In the genomic region with DNA sequence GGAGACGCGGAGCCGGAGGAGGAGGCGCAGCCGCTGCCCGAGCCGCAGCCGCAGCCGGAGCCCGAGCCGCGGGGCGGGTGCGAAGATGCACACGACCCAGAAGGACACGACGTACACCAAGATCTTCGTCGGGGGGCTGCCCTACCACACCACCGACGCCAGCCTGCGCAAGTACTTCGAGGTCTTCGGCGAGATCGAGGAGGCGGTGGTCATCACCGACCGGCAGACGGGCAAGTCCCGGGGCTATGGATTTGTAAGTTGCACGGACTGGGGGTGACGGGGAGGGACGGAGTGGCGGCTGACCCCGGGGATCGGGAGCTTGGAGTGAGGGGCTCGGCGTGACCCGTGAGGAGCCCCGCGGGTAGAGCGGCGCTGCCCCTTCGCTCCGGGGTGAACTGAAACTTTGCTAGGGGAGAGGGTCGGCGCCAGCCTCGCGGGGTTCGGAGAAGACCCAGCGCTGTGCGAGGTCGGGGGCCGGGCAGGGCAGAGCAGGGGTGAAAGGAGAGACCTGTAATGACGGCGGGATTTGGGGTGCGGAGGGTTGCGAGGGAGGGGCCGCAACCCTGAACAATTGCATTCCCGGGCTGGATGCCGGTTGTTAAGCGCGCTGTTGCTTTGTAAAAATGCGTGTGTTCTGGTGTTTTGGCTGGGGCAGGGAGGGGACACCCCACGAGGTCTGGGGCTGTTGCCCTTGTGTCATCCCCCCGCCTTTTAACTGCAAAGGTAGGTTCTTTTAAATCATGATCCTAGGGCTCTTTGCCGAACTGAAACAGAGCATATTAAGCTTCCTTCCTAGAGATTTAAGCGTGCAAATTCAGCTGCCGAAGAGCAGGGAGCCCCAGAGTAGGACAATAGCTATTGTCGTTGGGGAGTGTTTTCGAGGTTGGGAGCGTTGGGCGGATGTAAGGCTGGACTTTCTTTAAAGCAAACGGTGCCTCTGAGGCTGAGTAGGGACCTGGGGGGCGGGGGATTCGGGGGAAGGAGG, we compare ENCODE assay signal across 7 cellular contexts. TPM values are rescaled to one million over a fixed set of nuclear protein-coding genes. Genes with fewer than 3 reads are reported as not detected.
DNase-seq lines count a peak whose midpoint lies in the region; ATAC-seq and TF ChIP-seq lines count a peak whose summit lies in the region.

No MANE protein-coding gene starts in this region.

- H3K4me1 ChIP-seq in GM23338 (ENCODE audit: insufficient read depth) (peaks cover 12% of the 10 kb centered on the region), PC-9 (replicated peaks; ENCODE audit: insufficient read depth) (peaks cover 21% of the 10 kb centered on the region), endodermal cell (ENCODE audit: control insufficient read depth, insufficient read depth, low read length) (no peaks in the 10 kb centered on the region), muscle layer of colon (ENCODE audit: insufficient read depth, low read length) (peaks cover 23% of the 10 kb centered on the region), urinary bladder (ENCODE audit: insufficient read depth) (no peaks in the 10 kb centered on the region)

- no peak overlapping the region for H3K27ac ChIP-seq in GM23338 (ENCODE audit: low read depth)
- H3K27ac ChIP-seq in PC-9: no peak overlapping the region
- H3K27ac ChIP-seq in endodermal cell (ENCODE audit: low read depth, low read length): no peak overlapping the region
- H3K27ac ChIP-seq in muscle layer of colon (ENCODE audit: low read depth, low read length): peak overlapping the region; percentile 84
- H3K27ac ChIP-seq in urinary bladder (ENCODE audit: low read depth): peak overlapping the region; percentile 58

- H3K9me3 ChIP-seq in PC-9 (ENCODE audit: insufficient read depth, low read depth) (no peaks in the 10 kb centered on the region), endodermal cell (ENCODE audit: control insufficient read depth, low read length) (no peaks in the 10 kb centered on the region), muscle layer of colon (ENCODE audit: low read length) (no peaks in the 10 kb centered on the region)

- no peaks in the 10 kb centered on the region for H3K9me3 Mint-ChIP-seq in GM23338
- H3K9me3 Mint-ChIP-seq in endodermal cell: no peaks in the 10 kb centered on the region

- H3K9ac ChIP-seq in endodermal cell (ENCODE audit: extremely low read depth, low read length, poor library complexity, severe bottlenecking) (peak overlapping the region; percentile 93), muscle layer of colon (ENCODE audit: low read length) (peak overlapping the region; percentile 89)

- no peak overlapping the region for H3K27ac Mint-ChIP-seq in GM23338
- peak overlapping the region; percentile 91 for H3K27ac Mint-ChIP-seq in endodermal cell

- H3K36me3 Mint-ChIP-seq in GM23338 (ENCODE audit: low read depth) (no peaks in the 10 kb centered on the region), endodermal cell (ENCODE audit: low read depth) (peaks cover 25% of the 10 kb centered on the region)

- ATAC-seq in GM23338 (peak; percentile 50), HG03520 (IDR thresholded peaks at IDR 0.05; ENCODE audit: unreplicated experiment) (no peak)

- CTCF ChIA-PET in PC-9 (lab: Charles Lee): no interaction called here

- peak overlapping the region; percentile 99 for H2AFZ ChIP-seq in GM23338
- no peak overlapping the region for H2AFZ ChIP-seq in PC-9

- H3K79me2 ChIP-seq in GM23338 (replicated peaks; ENCODE audit: insufficient read depth) (no peaks in the 10 kb centered on the region), PC-9 (ENCODE audit: low read depth) (no peaks in the 10 kb centered on the region)

- intact Hi-C loops in PC-9 (cut with micrococcal nuclease; ENCODE audit: unreplicated experiment): no loop called here

- DNase-seq in GM23338 (ENCODE audit: low spot score) (peak; percentile 66), PC-9 (peak in 1 of 2 experiments; percentile 12), endodermal cell (peak; percentile 74), NCI-H2196 treated with DMSO at 0.1 percent for 48 hours (lab: John Stamatoyannopoulos, UW; ENCODE audit: unreplicated experiment) (no peak)

- no peaks in the 10 kb centered on the region for H3K36me3 ChIP-seq in GM23338 (ENCODE audit: insufficient read depth)
- no peaks in the 10 kb centered on the region for H3K36me3 ChIP-seq in PC-9 (ENCODE audit: low read depth)
- peaks cover 32% of the 10 kb centered on the region for H3K36me3 ChIP-seq in endodermal cell (ENCODE audit: control insufficient read depth, insufficient read depth, low read length)
- H3K36me3 ChIP-seq in muscle layer of colon (ENCODE audit: insufficient read depth, low read length): no peaks in the 10 kb centered on the region
- no peaks in the 10 kb centered on the region for H3K36me3 ChIP-seq in urinary bladder (ENCODE audit: insufficient read depth)

- no peaks in the 10 kb centered on the region for H3F3A ChIP-seq in GM23338 (replicated peaks; ENCODE audit: low read depth)
- peaks cover 5% of the 10 kb centered on the region; the same call in 1 of the 2 replicates for H3F3A ChIP-seq in PC-9 (ENCODE audit: insufficient read depth, low read depth)

- TF ChIP-seq CTCF in GM23338 (conservative IDR thresholded peaks at IDR 0.05; ENCODE audit: low read depth in 2 of 2) (no peak), PC-9 (conservative IDR thresholded peaks at IDR 0.05) (no peak), endodermal cell (conservative IDR thresholded peaks at IDR 0.05) (no peak)

- POLR2A ChIA-PET in PC-9 (lab: Charles Lee; ENCODE audit: unreplicated experiment): interaction anchor here (0.6 kb wide), 1 partner anchor 136 kb away, joined by 3 read pairs; no protein-coding TSS in a partner anchor

- 1% methylated on average over 23 to 77 of the region's 77 CpGs for WGBS in endodermal cell (ENCODE audit: insufficient coverage in 1 of 2, insufficient read length in 1 of 2), 2 experiments
- 1% methylated on average over 77 of the region's 77 CpGs for WGBS in urinary bladder

- peak overlapping the region; percentile 82 for H3K4me3 Mint-ChIP-seq in GM23338
- H3K4me3 Mint-ChIP-seq in endodermal cell: peak overlapping the region; percentile 92

- no TSS peak for BruUV-seq in PC-9 (replicated peaks; lab: Mats Ljungman, UMichigan)

- H3K4me3 ChIP-seq in GM23338 (peak overlapping the region; percentile 80), PC-9 (peak overlapping the region; percentile 28; the same call in 1 of the 2 replicates), endodermal cell (ENCODE audit: low read length) (peak overlapping the region; percentile 94), muscle layer of colon (ENCODE audit: low read depth in 1 of 2, low read length in 2 of 2) (peak overlapping the region; percentile 84 to 88), urinary bladder (ENCODE audit: low read depth, low read length) (peak overlapping the region; percentile 90)

- H3K4me1 Mint-ChIP-seq in GM23338 (peaks cover 18% of the 10 kb centered on the region), endodermal cell (peaks cover 6% of the 10 kb centered on the region)

- H3K27me3 ChIP-seq in GM23338 (ENCODE audit: insufficient read depth) (peaks cover 86% of the 10 kb centered on the region), PC-9 (ENCODE audit: insufficient read depth, low read depth) (no peaks in the 10 kb centered on the region), endodermal cell (ENCODE audit: control insufficient read depth, insufficient read depth, low read length, poor library complexity, severe bottlenecking) (peaks cover 23% of the 10 kb centered on the region), muscle layer of colon (ENCODE audit: control insufficient read depth in 1 of 2, insufficient read depth in 2 of 2, low read length in 2 of 2) (no peaks in the 10 kb centered on the region)

- H3K4me2 ChIP-seq in GM23338: peak overlapping the region; percentile 99
- peak overlapping the region; percentile 50 for H3K4me2 ChIP-seq in PC-9

- H3K27me3 Mint-ChIP-seq in GM23338 (ENCODE audit: insufficient read depth, low read depth, poor library complexity) (peaks cover 51% of the 10 kb centered on the region), endodermal cell (ENCODE audit: insufficient read depth) (peaks cover 66% of the 10 kb centered on the region)

- H4K20me1 ChIP-seq in GM23338 (replicated peaks; ENCODE audit: insufficient read depth) (peaks cover 12% of the 10 kb centered on the region), PC-9 (ENCODE audit: insufficient read depth) (no peaks in the 10 kb centered on the region)

- H3K9me2 ChIP-seq in GM23338 (ENCODE audit: insufficient read depth): no peaks in the 10 kb centered on the region
- H3K9me2 ChIP-seq in PC-9 (ENCODE audit: insufficient read depth): no peaks in the 10 kb centered on the region

TF ChIP-seq in GM23338, 12 proteins besides CTCF, POLR2A, EP300 and RAD21:
- TF ChIP-seq STAT1 (IDR thresholded peaks at IDR 0.05; ENCODE audit: unreplicated experiment) (no peak), EZH2phosphoT487 (IDR thresholded peaks at IDR 0.05; ENCODE audit: unreplicated experiment) (peak; percentile 44), EZH2 (IDR thresholded peaks at IDR 0.05; ENCODE audit: low read depth, unreplicated experiment) (peak; percentile 72)

RNA-seq across cellular contexts. Expression of a gene that starts 0.6 kb away (rescaled TPM):
- 0.58 and 1.3 TPM in 2 replicates for total RNA-seq in GM23338 (2014; rRNA removed; shearing (Covaris generic))
- polyA plus RNA-seq in GM23338 (2016; fragmentation: Nextera tagmentation; extraction: Ambion mirVana): 0.27 and 0.96 TPM in 2 replicates
- 0.72 and 0.85 TPM in 2 replicates for total RNA-seq in PC-9 (2021)
- 10 to 100 TPM; 15.2 to 18.9 TPM for total RNA-seq in endodermal cell
- polyA plus RNA-seq in endodermal cell (2013, experiment 1 of 2): 11.8 TPM
- 13.4 TPM for polyA plus RNA-seq in endodermal cell (2013, experiment 2 of 2)
- total RNA-seq in urinary bladder: 18.1 TPM
- polyA plus RNA-seq in urinary bladder: 22.4 TPM

Comparison
In these comparisons a context has a peak if more than half of its experiments do, and no peak if none do; other contexts are left out.
1. H3K27ac ChIP-seq: peak in muscle layer of colon (single experiment) and urinary bladder (single experiment); none in GM23338 (single experiment), PC-9 (single experiment) and endodermal cell (single experiment).
2. H3K4me3 ChIP-seq: peak in every context shown above with its lines; median percentile 94 in endodermal cell; 90 in urinary bladder; 86 in muscle layer of colon; 80 in GM23338; 28 in PC-9.